1 cellular context compared by ENCODE assay signal in the genomic region with DNA sequence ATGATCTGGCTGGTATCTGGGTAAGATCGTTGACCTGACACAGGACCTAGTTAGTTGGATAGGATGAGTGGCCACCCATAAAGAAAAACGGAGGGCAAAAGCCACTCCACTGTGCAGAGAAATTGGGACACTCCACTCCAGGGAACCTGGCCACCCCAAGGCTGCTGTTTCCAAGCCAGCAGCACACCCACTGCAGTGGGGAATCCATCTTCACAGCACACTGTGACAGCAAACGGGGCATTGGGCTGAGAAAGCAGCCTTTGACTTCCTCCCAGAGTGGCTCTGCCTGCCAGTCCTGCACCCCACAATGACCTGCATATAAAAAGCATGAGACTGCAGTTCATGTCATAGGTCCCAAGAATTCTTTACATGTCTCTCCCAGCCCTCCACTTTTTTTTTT.
TF ChIP-seq lines count a peak whose summit lies in the region.

No MANE protein-coding gene starts in this region.

TF ChIP-seq in HCT116, 20 proteins besides CTCF, POLR2A, EP300 and RAD21 (continued from another document):
- TF ChIP-seq REST (IDR thresholded peaks at IDR 0.05; ENCODE audit: low read depth): no peak
- TF ChIP-seq, protein P1, sequence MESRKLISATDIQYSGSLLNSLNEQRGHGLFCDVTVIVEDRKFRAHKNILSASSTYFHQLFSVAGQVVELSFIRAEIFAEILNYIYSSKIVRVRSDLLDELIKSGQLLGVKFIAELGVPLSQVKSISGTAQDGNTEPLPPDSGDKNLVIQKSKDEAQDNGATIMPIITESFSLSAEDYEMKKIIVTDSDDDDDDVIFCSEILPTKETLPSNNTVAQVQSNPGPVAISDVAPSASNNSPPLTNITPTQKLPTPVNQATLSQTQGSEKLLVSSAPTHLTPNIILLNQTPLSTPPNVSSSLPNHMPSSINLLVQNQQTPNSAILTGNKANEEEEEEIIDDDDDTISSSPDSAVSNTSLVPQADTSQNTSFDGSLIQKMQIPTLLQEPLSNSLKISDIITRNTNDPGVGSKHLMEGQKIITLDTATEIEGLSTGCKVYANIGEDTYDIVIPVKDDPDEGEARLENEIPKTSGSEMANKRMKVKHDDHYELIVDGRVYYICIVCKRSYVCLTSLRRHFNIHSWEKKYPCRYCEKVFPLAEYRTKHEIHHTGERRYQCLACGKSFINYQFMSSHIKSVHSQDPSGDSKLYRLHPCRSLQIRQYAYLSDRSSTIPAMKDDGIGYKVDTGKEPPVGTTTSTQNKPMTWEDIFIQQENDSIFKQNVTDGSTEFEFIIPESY (IDR thresholded peaks at IDR 0.05; ENCODE audit: extremely low read depth, insufficient replicate concordance, low read length): no peak
- TF ChIP-seq, protein P2, sequence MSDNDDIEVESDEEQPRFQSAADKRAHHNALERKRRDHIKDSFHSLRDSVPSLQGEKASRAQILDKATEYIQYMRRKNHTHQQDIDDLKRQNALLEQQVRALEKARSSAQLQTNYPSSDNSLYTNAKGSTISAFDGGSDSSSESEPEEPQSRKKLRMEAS (IDR thresholded peaks at IDR 0.05): no peak
